In genomic region chr14:23697689-23698088, GRCh38 we compare ENCODE assay signal across 23 cellular contexts.
"Had no signal": no experiment of that assay in that cellular context is flagged by ENCODE, and none has a peak within 500 bp of the region (broad histone marks: within the 10 kb centered on the region; RNA-seq: fewer than 3 reads in every experiment).

No MANE protein-coding gene starts in this region.

- H3K9me3 Mint-ChIP-seq: activated naive CD4-positive, alpha-beta T cell treated with anti-CD3 and anti-CD28 coated beads, Interleukin-2, amount 50 U/mL, for 24 hours had no signal

- H3K27ac Mint-ChIP-seq: activated naive CD4-positive, alpha-beta T cell treated with anti-CD3 and anti-CD28 coated beads, Interleukin-2, amount 50 U/mL, for 24 hours; naive B cell; neural progenitor cell; progenitor cell of endocrine pancreas; stimulated activated naive B cell treated with anti-CD40 and anti-IgM and Interleukin-4, amounts not matched to agents 10 μg/mL and 1 μg/mL and 100 μg/mL, for 72 hours had no signal

- H3K4me1 Mint-ChIP-seq: activated naive CD4-positive, alpha-beta T cell treated with anti-CD3 and anti-CD28 coated beads, Interleukin-2, amount 50 U/mL, for 24 hours; naive B cell; neural progenitor cell; stimulated activated naive B cell treated with anti-CD40 and anti-IgM and Interleukin-4, amounts not matched to agents 10 μg/mL and 1 μg/mL and 100 μg/mL, for 72 hours had no signal

- DNase-seq: activated CD4-positive, alpha-beta T cell treated with anti-CD3 and anti-CD28 coated beads, Interleukin-2, amount 50 U/mL, for 1 hour; activated CD4-positive, CD25-positive, alpha-beta regulatory T cell treated with anti-CD3 and anti-CD28 coated beads, Interleukin-2, amount 50 U/mL, for 72 hours; activated gamma-delta T cell treated with Interleukin-2 at 50 U/mL for 16 hours; activated T-cell treated with anti-CD3 and anti-CD28 coated beads, Interleukin-2, amount 50 U/mL, for 1 hour; anterior cingulate cortex; body of pancreas; effector CD4-positive, alpha-beta T cell; heart right ventricle; kidney; lower lobe of right lung; mesendoderm; naive B cell; retina; sigmoid colon; stimulated activated CD4-positive, alpha-beta T cell treated with anti-CD3 and anti-CD28 coated beads, Interleukin-15, amount 100 ng/mL, for 24 hours; stimulated activated CD8-positive, alpha-beta memory T cell treated with anti-CD3 and anti-CD28 coated beads, Interleukin-4, amount 100 ng/mL, for 48 hours; stimulated activated naive B cell treated with anti-CD40 and anti-IgM and Interleukin-4, amounts not matched to agents 10 μg/mL and 1 μg/mL and 100 μg/mL, for 72 hours; T-helper 9 cell; transverse colon; WERI-Rb-1 had no signal

- H3K4me3 Mint-ChIP-seq: activated naive CD4-positive, alpha-beta T cell treated with anti-CD3 and anti-CD28 coated beads, Interleukin-2, amount 50 U/mL, for 24 hours; naive B cell; neural progenitor cell; stimulated activated naive B cell treated with anti-CD40 and anti-IgM and Interleukin-4, amounts not matched to agents 10 μg/mL and 1 μg/mL and 100 μg/mL, for 72 hours had no signal

- H3K36me3 Mint-ChIP-seq: activated naive CD4-positive, alpha-beta T cell treated with anti-CD3 and anti-CD28 coated beads, Interleukin-2, amount 50 U/mL, for 24 hours; naive B cell; neural progenitor cell; stimulated activated naive B cell treated with anti-CD40 and anti-IgM and Interleukin-4, amounts not matched to agents 10 μg/mL and 1 μg/mL and 100 μg/mL, for 72 hours had no signal

- ATAC-seq: body of pancreas; heart right ventricle; lower lobe of right lung; stimulated activated naive B cell treated with anti-CD40 and anti-IgM and Interleukin-4, amounts not matched to agents 10 μg/mL and 1 μg/mL and 100 μg/mL, for 72 hours had no signal

- H3K27me3 Mint-ChIP-seq: progenitor cell of endocrine pancreas had no signal
